Comparison of ENCODE assay signal across 12 cellular contexts in the genomic region with DNA sequence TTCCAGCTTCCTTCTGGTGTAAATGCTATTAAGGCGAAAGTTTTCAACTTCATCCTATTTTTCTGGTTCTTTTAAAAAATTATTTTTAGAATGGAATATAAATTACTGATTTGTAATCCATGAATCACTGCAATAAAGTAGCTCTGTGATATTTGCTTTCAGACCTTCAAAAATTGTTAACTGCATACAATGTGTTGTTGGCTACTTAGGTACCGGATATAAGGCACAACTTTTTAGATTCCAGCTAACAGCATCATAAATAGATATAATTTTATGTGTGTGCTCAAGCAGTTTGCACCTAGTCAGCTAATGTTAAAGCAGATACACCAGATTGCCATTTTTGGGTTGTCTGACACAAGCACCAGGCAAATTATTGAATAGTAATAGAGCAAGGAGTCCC. TPM values are rescaled to one million over a fixed set of nuclear protein-coding genes. Genes with fewer than 3 reads are reported as not detected.
"Had no signal": no experiment of that assay in that cellular context is flagged by ENCODE, and none has a peak within 500 bp of the region (broad histone marks: within the 10 kb centered on the region; RNA-seq: fewer than 3 reads in every experiment).

No MANE protein-coding gene starts in this region.

- H3K36me3 ChIP-seq: HAP-1 had no signal

- H3K4me3 ChIP-seq: GM23248, GM23338, HAP-1 had no signal

- H3K4me2 ChIP-seq: GM23338 had no signal

- H3K27ac ChIP-seq: GM23248 had no signal

- H3K9me3 ChIP-seq: HAP-1 had no signal

- ATAC-seq: GM23338, HCT116 had no signal

- FAIRE-seq: H1, H54 had no signal

- H3K4me1 ChIP-seq: HAP-1 had no signal

- DNase-seq: GM23248, GOT3, H7, H9, HCEC 1CT, HFFc6 had no signal

- H3K9ac ChIP-seq: GM23248 had no signal

- H2AFZ ChIP-seq: GM23248, GM23338 had no signal

RNA-seq across cellular contexts. Expression of a gene that starts 58.7 kb away (rescaled TPM):
- total RNA-seq: GM23248, H1, H4, H7, HFFc6 had no signal
- polyA plus RNA-seq: GM23248, H1 had no signal
